22 cellular contexts compared by ENCODE assay signal in genomic region chrX:113133316-113133715, GRCh38.
"Had no signal": no experiment of that assay in that cellular context is flagged by ENCODE, and none has a peak within 500 bp of the region (broad histone marks: within the 10 kb centered on the region; RNA-seq: fewer than 3 reads in every experiment).

No MANE protein-coding gene starts in this region.

- DNase-seq: colonic mucosa; cortex of kidney; effector CD8-positive, alpha-beta T cell; effector memory CD8-positive, alpha-beta T cell; foreskin keratinocyte; heart left ventricle; hypothalamus; left cardiac atrium; left lung; left ventricle myocardium superior; lower lobe of right lung; mesenchymal stem cell; mucosa of descending colon; naive B cell had no signal

- ATAC-seq: effector memory CD8-positive, alpha-beta T cell; foreskin keratinocyte; gastroesophageal sphincter; heart left ventricle; left cardiac atrium; left lung; left ventricle myocardium superior; lower lobe of right lung; mucosa of descending colon had no signal

- H3K4me1 Mint-ChIP-seq: mesothelial cell of epicardium, naive B cell had no signal

- H3K27ac Mint-ChIP-seq: dendritic cell treated with granulocyte-macrophage colony-stimulating factor and Interleukin-4, amounts not matched to agents 40 ng/mL and 50 ng/mL, for 4 days; effector memory CD8-positive, alpha-beta T cell; mesothelial cell of epicardium; naive B cell had no signal

- H3K9me3 ChIP-seq: colonic mucosa, esophagus muscularis mucosa, gastroesophageal sphincter, heart left ventricle, left lung, lower lobe of right lung, mucosa of descending colon had no signal

- H3K4me2 ChIP-seq: hepatocyte had no signal

- H3K27ac ChIP-seq: colonic mucosa, esophagus muscularis mucosa, foreskin keratinocyte, gastroesophageal sphincter, heart left ventricle, hepatocyte, left lung, lower lobe of right lung had no signal

- H3K36me3 ChIP-seq: colonic mucosa, esophagus muscularis mucosa, gastroesophageal sphincter, heart left ventricle, left lung, lower lobe of right lung had no signal

- H3K36me3 Mint-ChIP-seq: mesothelial cell of epicardium, naive B cell had no signal

- H3K4me1 ChIP-seq: colonic mucosa, esophagus muscularis mucosa, foreskin keratinocyte, gastroesophageal sphincter, heart left ventricle, left lung, lower lobe of right lung had no signal

- H3K4me3 ChIP-seq: colonic mucosa, esophagus muscularis mucosa, gastroesophageal sphincter, heart left ventricle, hepatocyte, left lung, lower lobe of right lung, mucosa of descending colon had no signal

- H2AFZ ChIP-seq: hepatocyte had no signal

- H3K79me2 ChIP-seq: hepatocyte had no signal

- H3K27me3 ChIP-seq: colonic mucosa, foreskin keratinocyte, gastroesophageal sphincter, hepatocyte, left lung had no signal

- H3K27me3 Mint-ChIP-seq: dendritic cell treated with granulocyte-macrophage colony-stimulating factor and Interleukin-4, amounts not matched to agents 40 ng/mL and 50 ng/mL, for 4 days; effector memory CD8-positive, alpha-beta T cell had no signal

- H3K4me3 Mint-ChIP-seq: dendritic cell treated with granulocyte-macrophage colony-stimulating factor and Interleukin-4, amounts not matched to agents 40 ng/mL and 50 ng/mL, for 4 days; effector memory CD8-positive, alpha-beta T cell; mesothelial cell of epicardium; naive B cell had no signal

- H3K9me3 Mint-ChIP-seq: effector memory CD8-positive, alpha-beta T cell had no signal

- FAIRE-seq: endothelial cell of umbilical vein, islet of Langerhans, keratinocyte had no signal
